ENCODE assay signal across 1 cellular context in the genomic region with DNA sequence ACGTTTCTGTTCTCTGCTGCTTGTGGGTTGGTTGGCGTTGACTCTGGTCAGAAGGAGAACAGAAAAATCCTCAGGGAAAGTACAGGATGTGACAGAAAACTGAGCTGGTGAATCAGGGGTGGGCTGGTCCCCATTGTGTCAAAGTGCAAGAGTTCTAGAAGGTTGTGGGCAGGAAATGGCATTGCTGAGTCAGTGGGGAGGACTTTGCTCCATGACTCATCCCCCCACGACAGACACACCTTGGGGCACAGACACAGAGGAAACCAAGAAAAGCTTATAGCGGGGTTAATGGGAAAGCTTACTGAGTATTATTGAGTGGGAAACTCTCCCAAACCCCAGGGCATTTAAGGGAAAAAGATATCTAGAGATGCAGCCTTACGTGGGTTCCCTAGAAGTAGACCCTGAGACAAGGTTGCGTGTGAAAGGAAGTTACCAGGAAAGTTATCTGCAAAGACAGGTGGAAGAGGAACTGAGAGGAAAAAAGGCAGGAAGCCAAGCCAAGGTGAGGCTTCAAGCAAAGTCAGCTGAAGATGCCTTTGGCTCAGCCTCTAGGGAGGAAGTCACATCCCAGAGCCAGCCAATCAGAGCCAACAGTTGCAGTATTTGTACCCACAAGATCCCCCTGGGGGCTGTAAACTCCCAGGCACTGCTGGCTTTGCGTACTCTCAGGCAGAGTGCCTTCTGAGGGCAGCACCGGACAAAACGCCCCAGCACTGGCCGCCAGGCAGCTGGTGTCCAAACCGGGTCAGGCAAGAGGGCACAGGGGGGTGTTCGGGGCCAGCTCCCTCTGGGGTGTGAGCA.
TF ChIP-seq lines count a peak whose summit lies in the region.

No MANE protein-coding gene starts in this region.

TF ChIP-seq in GM12878, 131 proteins besides CTCF, POLR2A, EP300 and RAD21 (continued from another document and continues in another):
- TF ChIP-seq, protein P1, sequence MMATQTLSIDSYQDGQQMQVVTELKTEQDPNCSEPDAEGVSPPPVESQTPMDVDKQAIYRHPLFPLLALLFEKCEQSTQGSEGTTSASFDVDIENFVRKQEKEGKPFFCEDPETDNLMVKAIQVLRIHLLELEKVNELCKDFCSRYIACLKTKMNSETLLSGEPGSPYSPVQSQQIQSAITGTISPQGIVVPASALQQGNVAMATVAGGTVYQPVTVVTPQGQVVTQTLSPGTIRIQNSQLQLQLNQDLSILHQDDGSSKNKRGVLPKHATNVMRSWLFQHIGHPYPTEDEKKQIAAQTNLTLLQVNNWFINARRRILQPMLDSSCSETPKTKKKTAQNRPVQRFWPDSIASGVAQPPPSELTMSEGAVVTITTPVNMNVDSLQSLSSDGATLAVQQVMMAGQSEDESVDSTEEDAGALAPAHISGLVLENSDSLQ (IDR thresholded peaks at IDR 0.05) = no peak
- TF ChIP-seq IRF4 (IDR thresholded peaks at IDR 0.05; ENCODE audit: low read depth, low read length) = no peak
- TF ChIP-seq, protein P2, sequence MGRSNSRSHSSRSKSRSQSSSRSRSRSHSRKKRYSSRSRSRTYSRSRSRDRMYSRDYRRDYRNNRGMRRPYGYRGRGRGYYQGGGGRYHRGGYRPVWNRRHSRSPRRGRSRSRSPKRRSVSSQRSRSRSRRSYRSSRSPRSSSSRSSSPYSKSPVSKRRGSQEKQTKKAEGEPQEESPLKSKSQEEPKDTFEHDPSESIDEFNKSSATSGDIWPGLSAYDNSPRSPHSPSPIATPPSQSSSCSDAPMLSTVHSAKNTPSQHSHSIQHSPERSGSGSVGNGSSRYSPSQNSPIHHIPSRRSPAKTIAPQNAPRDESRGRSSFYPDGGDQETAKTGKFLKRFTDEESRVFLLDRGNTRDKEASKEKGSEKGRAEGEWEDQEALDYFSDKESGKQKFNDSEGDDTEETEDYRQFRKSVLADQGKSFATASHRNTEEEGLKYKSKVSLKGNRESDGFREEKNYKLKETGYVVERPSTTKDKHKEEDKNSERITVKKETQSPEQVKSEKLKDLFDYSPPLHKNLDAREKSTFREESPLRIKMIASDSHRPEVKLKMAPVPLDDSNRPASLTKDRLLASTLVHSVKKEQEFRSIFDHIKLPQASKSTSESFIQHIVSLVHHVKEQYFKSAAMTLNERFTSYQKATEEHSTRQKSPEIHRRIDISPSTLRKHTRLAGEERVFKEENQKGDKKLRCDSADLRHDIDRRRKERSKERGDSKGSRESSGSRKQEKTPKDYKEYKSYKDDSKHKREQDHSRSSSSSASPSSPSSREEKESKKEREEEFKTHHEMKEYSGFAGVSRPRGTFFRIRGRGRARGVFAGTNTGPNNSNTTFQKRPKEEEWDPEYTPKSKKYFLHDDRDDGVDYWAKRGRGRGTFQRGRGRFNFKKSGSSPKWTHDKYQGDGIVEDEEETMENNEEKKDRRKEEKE (IDR thresholded peaks at IDR 0.05) = no peak
- TF ChIP-seq BCL3 (IDR thresholded peaks at IDR 0.05; ENCODE audit: borderline replicate concordance, insufficient read depth, low read depth, low read length, poor library complexity, severe bottlenecking) = no peak
- TF ChIP-seq CBX5 (IDR thresholded peaks at IDR 0.05; ENCODE audit: low read depth) = no peak
- TF ChIP-seq RB1 (IDR thresholded peaks at IDR 0.05; ENCODE audit: borderline replicate concordance) = no peak
- TF ChIP-seq ATF7 (IDR thresholded peaks at IDR 0.05; ENCODE audit: low read depth) = peak; percentile 83
- TF ChIP-seq BRCA1 (IDR thresholded peaks at IDR 0.05; ENCODE audit: low read depth, low read length) = no peak
- TF ChIP-seq MEF2B (IDR thresholded peaks at IDR 0.05; ENCODE audit: partially characterized antibody, poor library complexity, severe bottlenecking) = peak; percentile 85
- TF ChIP-seq, protein P3, sequence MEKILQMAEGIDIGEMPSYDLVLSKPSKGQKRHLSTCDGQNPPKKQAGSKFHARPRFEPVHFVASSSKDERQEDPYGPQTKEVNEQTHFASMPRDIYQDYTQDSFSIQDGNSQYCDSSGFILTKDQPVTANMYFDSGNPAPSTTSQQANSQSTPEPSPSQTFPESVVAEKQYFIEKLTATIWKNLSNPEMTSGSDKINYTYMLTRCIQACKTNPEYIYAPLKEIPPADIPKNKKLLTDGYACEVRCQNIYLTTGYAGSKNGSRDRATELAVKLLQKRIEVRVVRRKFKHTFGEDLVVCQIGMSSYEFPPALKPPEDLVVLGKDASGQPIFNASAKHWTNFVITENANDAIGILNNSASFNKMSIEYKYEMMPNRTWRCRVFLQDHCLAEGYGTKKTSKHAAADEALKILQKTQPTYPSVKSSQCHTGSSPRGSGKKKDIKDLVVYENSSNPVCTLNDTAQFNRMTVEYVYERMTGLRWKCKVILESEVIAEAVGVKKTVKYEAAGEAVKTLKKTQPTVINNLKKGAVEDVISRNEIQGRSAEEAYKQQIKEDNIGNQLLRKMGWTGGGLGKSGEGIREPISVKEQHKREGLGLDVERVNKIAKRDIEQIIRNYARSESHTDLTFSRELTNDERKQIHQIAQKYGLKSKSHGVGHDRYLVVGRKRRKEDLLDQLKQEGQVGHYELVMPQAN (conservative IDR thresholded peaks at IDR 0.05) = no peak
- TF ChIP-seq BCL11A (IDR thresholded peaks at IDR 0.05; ENCODE audit: low read depth, low read length) = no peak
- TF ChIP-seq NBN (IDR thresholded peaks at IDR 0.05) = peak; percentile 72; the same call in 1 of the 2 replicates
- TF ChIP-seq LARP7 (IDR thresholded peaks at IDR 0.05) = peak; percentile 4; the same call in 1 of the 2 replicates
- peak; percentile 66 for TF ChIP-seq SKIL (IDR thresholded peaks at IDR 0.05; ENCODE audit: low read depth, poor library complexity, severe bottlenecking)
- no peak for TF ChIP-seq ZZZ3 (IDR thresholded peaks at IDR 0.05; ENCODE audit: control insufficient read depth, insufficient read length, low read depth)
- TF ChIP-seq IRF5 (IDR thresholded peaks at IDR 0.05; ENCODE audit: borderline replicate concordance) = no peak
- TF ChIP-seq MTA3 (IDR thresholded peaks at IDR 0.05; ENCODE audit: borderline replicate concordance, low read length) = no peak
- 0 out of 2 replicates have a peak, but pooled peaks have one; percentile 2 for TF ChIP-seq SMARCA5 (IDR thresholded peaks at IDR 0.05)
- TF ChIP-seq ZBED1 (IDR thresholded peaks at IDR 0.05; ENCODE audit: borderline replicate concordance) = no peak
- TF ChIP-seq RELB (IDR thresholded peaks at IDR 0.05; ENCODE audit: low read depth) = peak; percentile 72; the same call in 1 of the 2 replicates
- TF ChIP-seq HCFC1 (IDR thresholded peaks at IDR 0.05; ENCODE audit: low read length) = no peak
- peak; percentile 40 for TF ChIP-seq RUNX3 (IDR thresholded peaks at IDR 0.05; ENCODE audit: low read length)
- no peak for TF ChIP-seq SREBF1 (IDR thresholded peaks at IDR 0.05; ENCODE audit: low read length)
- no peak for TF ChIP-seq SMC3 (IDR thresholded peaks at IDR 0.05; ENCODE audit: borderline replicate concordance, low read length)
- no peak for TF ChIP-seq ZNF384 (IDR thresholded peaks at IDR 0.05; ENCODE audit: borderline replicate concordance, low read depth, low read length)
- TF ChIP-seq MTA2 (IDR thresholded peaks at IDR 0.05; ENCODE audit: low read depth) = peak; percentile 68
- TF ChIP-seq, protein P4, sequence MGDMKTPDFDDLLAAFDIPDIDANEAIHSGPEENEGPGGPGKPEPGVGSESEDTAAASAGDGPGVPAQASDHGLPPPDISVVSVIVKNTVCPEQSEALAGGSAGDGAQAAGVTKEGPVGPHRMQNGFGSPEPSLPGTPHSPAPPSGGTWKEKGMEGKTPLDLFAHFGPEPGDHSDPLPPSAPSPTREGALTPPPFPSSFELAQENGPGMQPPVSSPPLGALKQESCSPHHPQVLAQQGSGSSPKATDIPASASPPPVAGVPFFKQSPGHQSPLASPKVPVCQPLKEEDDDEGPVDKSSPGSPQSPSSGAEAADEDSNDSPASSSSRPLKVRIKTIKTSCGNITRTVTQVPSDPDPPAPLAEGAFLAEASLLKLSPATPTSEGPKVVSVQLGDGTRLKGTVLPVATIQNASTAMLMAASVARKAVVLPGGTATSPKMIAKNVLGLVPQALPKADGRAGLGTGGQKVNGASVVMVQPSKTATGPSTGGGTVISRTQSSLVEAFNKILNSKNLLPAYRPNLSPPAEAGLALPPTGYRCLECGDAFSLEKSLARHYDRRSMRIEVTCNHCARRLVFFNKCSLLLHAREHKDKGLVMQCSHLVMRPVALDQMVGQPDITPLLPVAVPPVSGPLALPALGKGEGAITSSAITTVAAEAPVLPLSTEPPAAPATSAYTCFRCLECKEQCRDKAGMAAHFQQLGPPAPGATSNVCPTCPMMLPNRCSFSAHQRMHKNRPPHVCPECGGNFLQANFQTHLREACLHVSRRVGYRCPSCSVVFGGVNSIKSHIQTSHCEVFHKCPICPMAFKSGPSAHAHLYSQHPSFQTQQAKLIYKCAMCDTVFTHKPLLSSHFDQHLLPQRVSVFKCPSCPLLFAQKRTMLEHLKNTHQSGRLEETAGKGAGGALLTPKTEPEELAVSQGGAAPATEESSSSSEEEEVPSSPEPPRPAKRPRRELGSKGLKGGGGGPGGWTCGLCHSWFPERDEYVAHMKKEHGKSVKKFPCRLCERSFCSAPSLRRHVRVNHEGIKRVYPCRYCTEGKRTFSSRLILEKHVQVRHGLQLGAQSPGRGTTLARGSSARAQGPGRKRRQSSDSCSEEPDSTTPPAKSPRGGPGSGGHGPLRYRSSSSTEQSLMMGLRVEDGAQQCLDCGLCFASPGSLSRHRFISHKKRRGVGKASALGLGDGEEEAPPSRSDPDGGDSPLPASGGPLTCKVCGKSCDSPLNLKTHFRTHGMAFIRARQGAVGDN (IDR thresholded peaks at IDR 0.05) = no peak
- TF ChIP-seq ZSCAN29 (IDR thresholded peaks at IDR 0.05) = no peak
- no peak for TF ChIP-seq NFIC (IDR thresholded peaks at IDR 0.05; ENCODE audit: low read depth, low read length)
- TF ChIP-seq POLR2AphosphoS2 (IDR thresholded peaks at IDR 0.05; ENCODE audit: low read depth, low read length) = no peak
- peak; percentile 11; the same call in 1 of the 2 replicates for TF ChIP-seq GATAD2B (conservative IDR thresholded peaks at IDR 0.05; ENCODE audit: low read depth)
- TF ChIP-seq ZBTB11 (CRISPR knock-in tag; IDR thresholded peaks at IDR 0.05) = no peak
- TF ChIP-seq YBX1 (IDR thresholded peaks at IDR 0.05) = no peak
- no peak for TF ChIP-seq CBFB (IDR thresholded peaks at IDR 0.05; ENCODE audit: low read depth)
- peak; percentile 84; the same call in 1 of the 2 replicates for TF ChIP-seq BACH1 (IDR thresholded peaks at IDR 0.05; ENCODE audit: borderline replicate concordance)
